Comparison of ENCODE assay signal across 8 cellular contexts in genomic region chr16:63228259-63228658, GRCh38.
"Had no signal": no experiment of that assay in that cellular context is flagged by ENCODE, and none has a peak within 500 bp of the region (broad histone marks: within the 10 kb centered on the region; RNA-seq: fewer than 3 reads in every experiment).

No MANE protein-coding gene starts in this region.

- H3K4me3 ChIP-seq: GM23248, HAP-1, K562 had no signal

- DNase-seq: GM23248, GOT3, H7, HFFc6, IMR-90 had no signal

- H3K27ac ChIP-seq: GM23248 had no signal

- H3K9me3 ChIP-seq: HAP-1 had no signal

- H3K36me3 ChIP-seq: HAP-1 had no signal

- ATAC-seq: HCT116, K562 had no signal
